Comparison of ENCODE assay signal across 14 cellular contexts in genomic region chr9:33885948-33886347, GRCh38.
DNase-seq lines count a peak whose midpoint lies in the region; ATAC-seq and TF ChIP-seq lines count a peak whose summit lies in the region.
"Had no signal": no experiment of that assay in that cellular context is flagged by ENCODE, and none has a peak within 500 bp of the region (broad histone marks: within the 10 kb centered on the region; RNA-seq: fewer than 3 reads in every experiment).

No MANE protein-coding gene starts in this region.

- H3K4ac ChIP-seq in IMR-90 (ENCODE audit: low read depth, low read length) = no peak overlapping the region

- no peak for ATAC-seq in SK-N-SH treated with all-trans-retinoic acid at 6 μM for 48 hours
- ATAC-seq in IMR-90 (ENCODE audit: low read depth) = no peak
- no peak for ATAC-seq in activated CD8-positive, alpha-beta memory T cell treated with anti-CD3 and anti-CD28 coated beads, Interleukin-2, amount 10 ng/mL, durations not matched to agents 7 days and 5 days
- ATAC-seq: CD8-positive, alpha-beta T cell had no signal

- H2AK5ac ChIP-seq in IMR-90 (ENCODE audit: low read depth, low read length) = no peak overlapping the region

- WGBS in SK-N-SH (ENCODE audit: low lambda C conversion rate) = 92% methylated on average over 2 of the region's 2 CpGs
- no CpG with 5 or more reads among the region's 2 CpGs for WGBS in IMR-90 (ENCODE audit: extremely low coverage in 2 of 2, insufficient read length in 1 of 2), 2 experiments

- no peak overlapping the region for H4K91ac ChIP-seq in IMR-90 (ENCODE audit: insufficient read depth, low read depth, low read length)

- no peaks in the 10 kb centered on the region for H3K9me3 Mint-ChIP-seq in chondrocyte (ENCODE audit: low read depth)
- H3K9me3 Mint-ChIP-seq in nephron = no peaks in the 10 kb centered on the region
- H3K9me3 Mint-ChIP-seq in activated CD8-positive, alpha-beta memory T cell treated with anti-CD3 and anti-CD28 coated beads, Interleukin-2, amount 10 ng/mL, durations not matched to agents 7 days and 5 days (ENCODE audit: low read depth) = no peaks in the 10 kb centered on the region
- H3K9me3 Mint-ChIP-seq: CD14-positive monocyte; CD8-positive, alpha-beta T cell; H9 had no signal

- H2AK9ac ChIP-seq in IMR-90 (replicated peaks; ENCODE audit: low read depth, low read length, poor library complexity) = no peak overlapping the region

- H3K79me2 ChIP-seq in SK-N-SH (ENCODE audit: insufficient read depth) = peaks cover 98% of the 10 kb centered on the region

- H3K9me1 ChIP-seq in IMR-90 (ENCODE audit: insufficient read depth, low read length) = peaks cover 2% of the 10 kb centered on the region; the same call in 1 of the 2 replicates

- intact Hi-C loops in IMR-90 (cut with micrococcal nuclease) = no loop called here

- H3F3A ChIP-seq in SK-N-SH (replicated peaks; ENCODE audit: insufficient read depth) = peaks cover 29% of the 10 kb centered on the region

- H3K4me3 Mint-ChIP-seq in chondrocyte (ENCODE audit: unreplicated experiment) (no peak overlapping the region), nephron (no peak overlapping the region)
- no peak overlapping the region for H3K4me3 Mint-ChIP-seq in activated CD8-positive, alpha-beta memory T cell treated with anti-CD3 and anti-CD28 coated beads, Interleukin-2, amount 10 ng/mL, durations not matched to agents 7 days and 5 days
- H3K4me3 Mint-ChIP-seq: CD14-positive monocyte; CD8-positive, alpha-beta T cell; H9 had no signal

- no peak for TF ChIP-seq POLR2A in IMR-90 (IDR thresholded peaks at IDR 0.05; ENCODE audit: low read depth, low read length)

- no peak overlapping the region for H3K18ac ChIP-seq in IMR-90 (ENCODE audit: low read depth, low read length)

- peaks cover 2 to 17% of the 10 kb centered on the region in 2 experiments for H3K36me3 ChIP-seq in SK-N-SH (replicated peaks in 1 of 2; ENCODE audit: control insufficient read depth in 1 of 2, insufficient read depth in 2 of 2, low read length in 1 of 2)
- H3K36me3 ChIP-seq in IMR-90 (ENCODE audit: control insufficient read depth, insufficient read depth, low read length) = peaks cover 4% of the 10 kb centered on the region

- no peak overlapping the region for H4K8ac ChIP-seq in IMR-90 (ENCODE audit: low read depth in 2 of 2, low read length in 2 of 2)

- no peak overlapping the region for H3K23ac ChIP-seq in IMR-90 (ENCODE audit: low read depth, low read length)

- H3K9me3 ChIP-seq in SK-N-SH = no peaks in the 10 kb centered on the region
- H3K9me3 ChIP-seq in IMR-90 (ENCODE audit: control insufficient read depth, insufficient read depth, low read length) = no peaks in the 10 kb centered on the region
- H3K9me3 ChIP-seq: BLaER1 had no signal

- no peak overlapping the region for H3K9ac ChIP-seq in SK-N-SH
- H3K9ac ChIP-seq in IMR-90 (ENCODE audit: low read depth, low read length) = no peak overlapping the region
- H3K9ac ChIP-seq: BLaER1 had no signal

- no peak for TF ChIP-seq EP300 in SK-N-SH (IDR thresholded peaks at IDR 0.05; ENCODE audit: borderline replicate concordance in 1 of 2, low read depth in 1 of 2, low read length in 1 of 2)

- CTCF ChIA-PET in SK-N-SH (lab: Yijun Ruan, JAX) (interaction anchor here (0.9 to 1.1 kb wide), 2 partner anchors 36 to 72 kb away, joined by 3 to 4 read pairs; no protein-coding TSS in a partner anchor), IMR-90 (lab: Yijun Ruan, JAX) (no interaction called here)
- CTCF ChIA-PET in activated CD8-positive, alpha-beta memory T cell treated with anti-CD3 and anti-CD28 coated beads, Interleukin-2, amount 10 ng/mL, durations not matched to agents 7 days and 5 days (lab: Charles Lee) = no interaction called here

- no peak overlapping the region for H2BK20ac ChIP-seq in IMR-90 (ENCODE audit: low read depth, low read length)

- H4K20me1 ChIP-seq in SK-N-SH (ENCODE audit: insufficient read depth) = peaks cover 89% of the 10 kb centered on the region
- peaks cover 76% of the 10 kb centered on the region for H4K20me1 ChIP-seq in IMR-90 (ENCODE audit: insufficient read depth, low read length)

- TF ChIP-seq RAD21 in SK-N-SH (IDR thresholded peaks at IDR 0.05; ENCODE audit: low read length) (no peak), IMR-90 (IDR thresholded peaks at IDR 0.05; ENCODE audit: low read length) (no peak)

- H3K79me1 ChIP-seq in IMR-90 (ENCODE audit: low read depth in 1 of 2, low read length in 2 of 2) = peaks cover 9 to 70% of the 10 kb centered on the region in 2 experiments; a peak in 3 of 4 replicates

- H3K27ac Mint-ChIP-seq in chondrocyte (ENCODE audit: unreplicated experiment) (peak overlapping the region; percentile 55), nephron (peak overlapping the region in 2 of 3 experiments; percentile 77 to 86)
- no peak overlapping the region for H3K27ac Mint-ChIP-seq in activated CD8-positive, alpha-beta memory T cell treated with anti-CD3 and anti-CD28 coated beads, Interleukin-2, amount 10 ng/mL, durations not matched to agents 7 days and 5 days

- H3K4me1 Mint-ChIP-seq in chondrocyte (ENCODE audit: low read depth) (peaks cover 37% of the 10 kb centered on the region), nephron (peaks cover 27% of the 10 kb centered on the region)
- peaks cover 7% of the 10 kb centered on the region for H3K4me1 Mint-ChIP-seq in activated CD8-positive, alpha-beta memory T cell treated with anti-CD3 and anti-CD28 coated beads, Interleukin-2, amount 10 ng/mL, durations not matched to agents 7 days and 5 days
- H3K4me1 Mint-ChIP-seq: CD14-positive monocyte had no signal

- H2BK5ac ChIP-seq in IMR-90 (ENCODE audit: low read depth, low read length, poor library complexity, severe bottlenecking) = no peak overlapping the region

- H3K27ac ChIP-seq in SK-N-SH (ENCODE audit: low read depth in 2 of 2, low read length in 1 of 2) (peak overlapping the region in 1 of 2 experiments; percentile 40; a peak in 1 of 4 replicates), IMR-90 (ENCODE audit: insufficient read depth, low read length) (no peak overlapping the region)
- H3K27ac ChIP-seq: BLaER1 had no signal

- H4K5ac ChIP-seq in IMR-90 (ENCODE audit: low read depth, low read length) = no peak overlapping the region

- in situ Hi-C loops in IMR-90 (cut with MboI; ENCODE audit: low sequenced_read_pairs) = no loop called here

- dilution Hi-C loops in IMR-90 (cut with HindIII; ENCODE audit: low sequenced_read_pairs, unreplicated experiment) = no loop called here

- no peak overlapping the region for H3K14ac ChIP-seq in IMR-90 (replicated peaks; ENCODE audit: low read depth, low read length)

- BruUV-seq in IMR-90 (replicated peaks; lab: Mats Ljungman, UMichigan) = no TSS peak

- H3K9me2 ChIP-seq in SK-N-SH = no peaks in the 10 kb centered on the region

- no peak overlapping the region for H3K4me3 ChIP-seq in SK-N-SH (ENCODE audit: low read depth in 2 of 2, low read length in 1 of 2)
- H3K4me3 ChIP-seq in IMR-90 (ENCODE audit: insufficient read depth, low read depth, low read length) = no peak overlapping the region
- H3K4me3 ChIP-seq: BLaER1 had no signal

- no peak for DNase-seq in SK-N-SH
- DNase-seq in IMR-90 = no peak
- DNase-seq in chondrocyte (ENCODE audit: low spot score) = no peak
- no peak for DNase-seq in activated CD8-positive, alpha-beta memory T cell treated with anti-CD3 and anti-CD28 coated beads, Interleukin-2, amount 10 ng/mL, durations not matched to agents 7 days and 5 days
- DNase-seq in amygdala (lab: John Stamatoyannopoulos, UW) = no peak
- DNase-seq in GM19240 (ENCODE audit: insufficient read length, low spot score) = no peak
- DNase-seq: CD8-positive, alpha-beta T cell; GF-D8; GOT3; H9 had no signal

- H3K56ac ChIP-seq in IMR-90 (ENCODE audit: extremely low read depth, insufficient read depth, low read length) = no peak overlapping the region

- H2BK15ac ChIP-seq in IMR-90 (ENCODE audit: low read depth, low read length) = no peak overlapping the region

- H3K36me3 Mint-ChIP-seq in chondrocyte (ENCODE audit: low read depth) (peaks cover 3% of the 10 kb centered on the region), nephron (ENCODE audit: low read depth) (peaks cover 30% of the 10 kb centered on the region)
- H3K36me3 Mint-ChIP-seq in activated CD8-positive, alpha-beta memory T cell treated with anti-CD3 and anti-CD28 coated beads, Interleukin-2, amount 10 ng/mL, durations not matched to agents 7 days and 5 days = peaks cover 8% of the 10 kb centered on the region

- POLR2A ChIA-PET in SK-N-SH (lab: Yijun Ruan, JAX) = interaction anchor here (1.0 kb wide), 1 partner anchor 68 kb away, joined by 3 read pairs; no protein-coding TSS in a partner anchor
- POLR2A ChIA-PET in IMR-90 (lab: Charles Lee; ENCODE audit: unreplicated experiment) = no interaction called here

- H3K4me2 ChIP-seq in SK-N-SH = peak overlapping the region; percentile 18; the same call in 1 of the 2 replicates
- no peak overlapping the region for H3K4me2 ChIP-seq in IMR-90 (ENCODE audit: low read depth, low read length)
- H3K4me2 ChIP-seq: BLaER1 had no signal

- H2BK120ac ChIP-seq in IMR-90 (ENCODE audit: low read depth, low read length) = no peak overlapping the region

- H3K4me1 ChIP-seq in SK-N-SH (ENCODE audit: control insufficient read depth in 1 of 2, insufficient read depth in 2 of 2, low read depth in 1 of 2, low read length in 1 of 2) (peaks cover 10 to 25% of the 10 kb centered on the region in 2 experiments), IMR-90 (ENCODE audit: control insufficient read depth, insufficient read depth, low read length) (peaks cover 5% of the 10 kb centered on the region)
- H3K4me1 ChIP-seq: BLaER1 had no signal

- no peak overlapping the region for H2AFZ ChIP-seq in SK-N-SH (ENCODE audit: low read depth)
- no peak overlapping the region for H2AFZ ChIP-seq in IMR-90 (replicated peaks; ENCODE audit: low read length, poor library complexity)

- H3K27me3 Mint-ChIP-seq in chondrocyte (ENCODE audit: low read depth) (no peaks in the 10 kb centered on the region), nephron (ENCODE audit: low read depth) (no peaks in the 10 kb centered on the region)
- H3K27me3 Mint-ChIP-seq in activated CD8-positive, alpha-beta memory T cell treated with anti-CD3 and anti-CD28 coated beads, Interleukin-2, amount 10 ng/mL, durations not matched to agents 7 days and 5 days = no peaks in the 10 kb centered on the region

- no peaks in the 10 kb centered on the region for H3K27me3 ChIP-seq in SK-N-SH (ENCODE audit: insufficient read depth)
- H3K27me3 ChIP-seq in IMR-90 (ENCODE audit: control insufficient read depth, insufficient read depth, low read length) = no peaks in the 10 kb centered on the region
- H3K27me3 ChIP-seq: BLaER1 had no signal

- TF ChIP-seq CTCF in SK-N-SH (IDR thresholded peaks at IDR 0.05) (no peak), IMR-90 (conservative IDR thresholded peaks at IDR 0.05; ENCODE audit: low read depth, low read length) (no peak), chondrocyte (IDR thresholded peaks at IDR 0.05) (no peak), nephron (IDR thresholded peaks at IDR 0.05; ENCODE audit: unreplicated experiment in 3 of 3) (no peak)

TF ChIP-seq in SK-N-SH, 30 proteins besides CTCF, POLR2A, EP300 and RAD21 (continues in another document):
- TF ChIP-seq GATA2 (CRISPR knock-in tag; IDR thresholded peaks at IDR 0.05) = no peak

TF ChIP-seq in SK-N-SH treated with all-trans-retinoic acid at 6 μM for 48 hours, 23 proteins besides CTCF, POLR2A, EP300 and RAD21 (continues in another document):
- TF ChIP-seq PPARA (CRISPR knock-in tag; IDR thresholded peaks at IDR 0.05; ENCODE audit: borderline replicate concordance) = no peak
